Comparison of ENCODE assay signal across 8 cellular contexts in genomic region chr12:54000105-54000773, GRCh38. TPM values are rescaled to one million over a fixed set of nuclear protein-coding genes. Genes with fewer than 3 reads are reported as not detected.
DNase-seq lines count a peak whose midpoint lies in the region; TF ChIP-seq lines count a peak whose summit lies in the region.

HOXC9 (plus strand) TSS chr12:54000161; CDS start chr12:54000189, 28 bp downstream.

- peak within 1 kb of the TSS; percentile 66 for H3K27ac Mint-ChIP-seq in activated CD4-positive, alpha-beta T cell treated with anti-CD3 and anti-CD28 coated beads, Interleukin-2, amount 10 ng/mL, durations not matched to agents 7 days and 5 days

- TF ChIP-seq CTCF in WERI-Rb-1 (IDR thresholded peaks at IDR 0.05; ENCODE audit: low read depth, low read length) (no peak), testis (IDR thresholded peaks at IDR 0.05) (no peak)

- H3K27ac ChIP-seq in WERI-Rb-1: peak within 1 kb of the TSS; percentile 95
- H3K27ac ChIP-seq in testis: peak within 1 kb of the TSS; percentile 37 to 64

- H3K36me3 Mint-ChIP-seq in activated CD4-positive, alpha-beta T cell treated with anti-CD3 and anti-CD28 coated beads, Interleukin-2, amount 10 ng/mL, durations not matched to agents 7 days and 5 days (ENCODE audit: low read depth): peaks cover 1% of the 10 kb centered on the region

- H3K4me1 ChIP-seq in testis: peaks cover 30% of the 10 kb centered on the region

- H3K4me3 ChIP-seq in WERI-Rb-1 (ENCODE audit: low read depth, low read length) (peak within 1 kb of the TSS; percentile 86), iPS-18c (ENCODE audit: insufficient read depth, low read depth, low read length) (peak within 1 kb of the TSS; percentile 24; the same call in 1 of the 2 replicates), testis (peak within 1 kb of the TSS; percentile 59 to 72)

- H3K9me3 ChIP-seq in WERI-Rb-1 (ENCODE audit: severe bottlenecking) (no peaks in the 10 kb centered on the region), iPS-18c (ENCODE audit: control insufficient read depth, insufficient read depth, low read length) (peaks cover 2% of the 10 kb centered on the region), testis (no peaks in the 10 kb centered on the region)

- no peak for TF ChIP-seq POLR2A in testis (IDR thresholded peaks at IDR 0.05)
- no peak for TF ChIP-seq POLR2A in erythroblast (IDR thresholded peaks at IDR 0.05; ENCODE audit: low read length)

- peak within 1 kb of the TSS; percentile 16 for H3K4me3 Mint-ChIP-seq in activated CD4-positive, alpha-beta T cell treated with anti-CD3 and anti-CD28 coated beads, Interleukin-2, amount 10 ng/mL, durations not matched to agents 7 days and 5 days

- intact Hi-C loops in testis (cut with DNase I; ENCODE audit: low total_unique reads): loop anchor here (5.0 kb wide), 1 partner anchor 207 kb away; no protein-coding TSS in a partner anchor

- no peak for DNase-seq in activated CD4-positive, alpha-beta T cell treated with anti-CD3 and anti-CD28 coated beads, Interleukin-2, amount 10 ng/mL, durations not matched to agents 7 days and 5 days
- no peak for DNase-seq in activated CD4-positive, alpha-beta T cell treated with anti-CD3 and anti-CD28 coated beads, Interleukin-2, amount 50 U/mL, for 48 hours
- DNase-seq in WERI-Rb-1 (no peak), testis (no peak), DMS79 (lab: John Stamatoyannopoulos, UW) (no peak), erythroblast (lab: John Stamatoyannopoulos, UW) (no peak), C1 segment of cervical spinal cord (lab: John Stamatoyannopoulos, UW) (no peak)

- POLR2A ChIA-PET in activated CD4-positive, alpha-beta T cell treated with anti-CD3 and anti-CD28 coated beads, Interleukin-2, amount 10 ng/mL, durations not matched to agents 7 days and 5 days (lab: Charles Lee): no interaction called here

- WGBS in testis, 2 donors: 1% methylated on average over 31 to 73 of the region's 73 CpGs

- H3K9me3 Mint-ChIP-seq in activated CD4-positive, alpha-beta T cell treated with anti-CD3 and anti-CD28 coated beads, Interleukin-2, amount 10 ng/mL, durations not matched to agents 7 days and 5 days: no peaks in the 10 kb centered on the region

- peaks cover 12% of the 10 kb centered on the region for H3K4me1 Mint-ChIP-seq in activated CD4-positive, alpha-beta T cell treated with anti-CD3 and anti-CD28 coated beads, Interleukin-2, amount 10 ng/mL, durations not matched to agents 7 days and 5 days

- CTCF ChIA-PET in activated CD4-positive, alpha-beta T cell treated with anti-CD3 and anti-CD28 coated beads, Interleukin-2, amount 10 ng/mL, durations not matched to agents 7 days and 5 days (lab: Charles Lee): interaction anchor here (0.6 to 1.7 kb wide), 7 partner anchors 11 to 207 kb away, joined by 3 to 4 read pairs (median 3); no protein-coding TSS in a partner anchor

- H3K36me3 ChIP-seq in WERI-Rb-1 (peaks cover 4% of the 10 kb centered on the region), testis (ENCODE audit: low read depth, missing control alignments) (no peaks in the 10 kb centered on the region)

- peaks cover 96% of the 10 kb centered on the region for H3K27me3 Mint-ChIP-seq in activated CD4-positive, alpha-beta T cell treated with anti-CD3 and anti-CD28 coated beads, Interleukin-2, amount 10 ng/mL, durations not matched to agents 7 days and 5 days

- H3K27me3 ChIP-seq in WERI-Rb-1 (ENCODE audit: insufficient read depth, low read depth, severe bottlenecking) (no peaks in the 10 kb centered on the region), testis (no peaks in the 10 kb centered on the region)

RNA-seq across cellular contexts. Expression of gene HOXC9, which starts in this region (rescaled TPM):
- total RNA-seq in activated CD4-positive, alpha-beta T cell treated with anti-CD3 and anti-CD28 coated beads, Interleukin-2, amount 10 ng/mL, durations not matched to agents 7 days and 5 days: not detected
- 1 to 10 TPM; 6.6 to 7.8 TPM for total RNA-seq in testis
- 2.4 TPM for polyA plus RNA-seq in testis (ENCODE audit: insufficient read depth, low read depth, low replicate concordance)

Comparison
In these comparisons a context has a peak if more than half of its experiments do, and no peak if none do; other contexts are left out.
1. RNA of gene HOXC9 (total RNA-seq): 6.6 to 7.8 TPM in testis; not detected in activated CD4-positive, alpha-beta T cell treated with anti-CD3 and anti-CD28 coated beads, Interleukin-2, amount 10 ng/mL, durations not matched to agents 7 days and 5 days; every median in the first group is over 4 times any median in the second.
2. H3K4me3 ChIP-seq: peak in every context shown above with its lines; median percentile 86 in WERI-Rb-1; 66 in testis; 24 in iPS-18c.